8 cellular contexts compared by ENCODE assay signal in genomic region chr19:57803594-57804325, GRCh38. TPM values are rescaled to one million over a fixed set of nuclear protein-coding genes. Genes with fewer than 3 reads are reported as not detected.
A peak's percentile ranks its signal among the peaks of the same experiment; 100 is the strongest.
DNase-seq lines count a peak whose midpoint lies in the region; FAIRE-seq and TF ChIP-seq lines count a peak whose summit lies in the region.

No MANE protein-coding gene starts in this region.

- intact Hi-C loops in PC-9 (cut with micrococcal nuclease; ENCODE audit: unreplicated experiment): loop anchor here (1.0 kb wide), 1 partner anchor 11 kb away; the partner anchor contains the start of gene ZNF552

- peak; percentile 18 for FAIRE-seq in endometrium (lab: Jason Lieb, UNC)

- no peaks in the 10 kb centered on the region for H3K9me3 ChIP-seq in PC-9 (ENCODE audit: insufficient read depth, low read depth)
- no peaks in the 10 kb centered on the region for H3K9me3 ChIP-seq in MM.1S (replicated peaks; ENCODE audit: insufficient read depth, low read length)

- H3K79me2 ChIP-seq in PC-9 (ENCODE audit: low read depth) (peaks cover 16% of the 10 kb centered on the region; the same call in 1 of the 2 replicates), MM.1S (ENCODE audit: low read length) (0 out of 2 replicates have a peak, but pooled peaks cover 4% of the 10 kb centered on the region)

- H4K20me1 ChIP-seq in PC-9 (ENCODE audit: insufficient read depth) (no peaks in the 10 kb centered on the region), MM.1S (ENCODE audit: insufficient read depth, low read length) (no peaks in the 10 kb centered on the region)

- TF ChIP-seq CTCF in PC-9 (conservative IDR thresholded peaks at IDR 0.05): no peak
- TF ChIP-seq CTCF in mesothelial cell of epicardium (IDR thresholded peaks at IDR 0.05; ENCODE audit: unreplicated experiment): no peak
- TF ChIP-seq CTCF in MM.1S (IDR thresholded peaks at IDR 0.05; ENCODE audit: low read length): no peak

- DNase-seq in ELR (ENCODE audit: low read depth) (peak; percentile 93), PC-9 (peak; percentile 53 to 64), mesothelial cell of epicardium (ENCODE audit: low spot score in 2 of 2, unreplicated experiment in 2 of 2) (peak in 1 of 2 experiments; percentile 62), NOMO-1 treated with DMSO at 0.1 percent for 48 hours (lab: John Stamatoyannopoulos, UW; ENCODE audit: unreplicated experiment) (no peak), inferior parietal cortex (ENCODE audit: extremely low spot score) (no peak), MM.1S (no peak)

- H3K36me3 Mint-ChIP-seq in mesothelial cell of epicardium: peaks cover 17% of the 10 kb centered on the region

- POLR2A ChIA-PET in PC-9 (lab: Charles Lee; ENCODE audit: unreplicated experiment): interaction anchor here (0.5 to 1.3 kb wide), 4 partner anchors 11 to 443 kb away, joined by 3 to 28 read pairs (median 10); partner anchors contain the start of gene ZNF552

- no peak overlapping the region for H3K9ac ChIP-seq in MM.1S (ENCODE audit: low read length)

- peak overlapping the region; percentile 78 for H3K4me3 Mint-ChIP-seq in mesothelial cell of epicardium

- H3K27ac ChIP-seq in PC-9 (peak overlapping the region; percentile 61), urinary bladder (ENCODE audit: low read depth) (peak overlapping the region; percentile 93), MM.1S (ENCODE audit: low read length) (no peak overlapping the region)

- H3K27me3 ChIP-seq in PC-9 (ENCODE audit: insufficient read depth, low read depth): no peaks in the 10 kb centered on the region
- no peaks in the 10 kb centered on the region for H3K27me3 ChIP-seq in MM.1S (replicated peaks; ENCODE audit: insufficient read depth, low read length)

- H3K36me3 ChIP-seq in PC-9 (ENCODE audit: low read depth) (peaks cover 21% of the 10 kb centered on the region; the same call in 1 of the 2 replicates), urinary bladder (ENCODE audit: insufficient read depth) (peaks cover 4% of the 10 kb centered on the region), MM.1S (replicated peaks; ENCODE audit: insufficient read depth, low read length) (0 out of 2 replicates have a peak, but pooled peaks cover 4% of the 10 kb centered on the region)

- H3K9me2 ChIP-seq in PC-9 (ENCODE audit: insufficient read depth) (no peaks in the 10 kb centered on the region), MM.1S (replicated peaks; ENCODE audit: insufficient read depth, low read length) (no peaks in the 10 kb centered on the region)

- H3K4me1 ChIP-seq in PC-9 (replicated peaks; ENCODE audit: insufficient read depth): peaks cover 30% of the 10 kb centered on the region
- H3K4me1 ChIP-seq in urinary bladder (ENCODE audit: insufficient read depth): no peaks in the 10 kb centered on the region
- no peaks in the 10 kb centered on the region for H3K4me1 ChIP-seq in MM.1S (ENCODE audit: low read length)

- no peaks in the 10 kb centered on the region for H3K9me3 Mint-ChIP-seq in mesothelial cell of epicardium

- H3K4me3 ChIP-seq in PC-9: peak overlapping the region; percentile 61
- H3K4me3 ChIP-seq in urinary bladder (ENCODE audit: low read depth, low read length): peak overlapping the region; percentile 48
- no peak overlapping the region for H3K4me3 ChIP-seq in MM.1S (ENCODE audit: low read length)

- WGBS in urinary bladder: 3% methylated on average over 19 of the region's 19 CpGs

- CTCF ChIA-PET in PC-9 (lab: Charles Lee): no interaction called here

- H3F3A ChIP-seq in PC-9 (ENCODE audit: insufficient read depth, low read depth) (peaks cover 33% of the 10 kb centered on the region), MM.1S (ENCODE audit: insufficient read depth, low read length) (no peaks in the 10 kb centered on the region)

- H3K27ac Mint-ChIP-seq in mesothelial cell of epicardium: peak overlapping the region; percentile 96

- H3K4me1 Mint-ChIP-seq in mesothelial cell of epicardium: peaks cover 53% of the 10 kb centered on the region

- TSS peak; percentile 19 for BruUV-seq in PC-9 (replicated peaks; lab: Mats Ljungman, UMichigan)

- H2AFZ ChIP-seq in PC-9 (peak overlapping the region; percentile 74), MM.1S (ENCODE audit: low read length) (no peak overlapping the region)

- H3K27me3 Mint-ChIP-seq in mesothelial cell of epicardium (ENCODE audit: low read depth): no peaks in the 10 kb centered on the region

- H3K4me2 ChIP-seq in PC-9 (peak overlapping the region; percentile 82), MM.1S (ENCODE audit: low read depth, low read length) (no peak overlapping the region)

RNA-seq across cellular contexts. Expression of gene ZNF552, which starts 11.0 kb away (rescaled TPM):
- 14.3 and 15.1 TPM in 2 replicates for total RNA-seq in PC-9 (2021)
- total RNA-seq in mesothelial cell of epicardium: 15.5 to 19.2 TPM (median 16.8 TPM) in 3 replicates
- total RNA-seq in urinary bladder: 24.5 TPM
- 6.5 TPM for polyA plus RNA-seq in urinary bladder

RNA-seq across cellular contexts. Expression of gene ZNF587B, which starts 26.3 kb away (rescaled TPM):
- total RNA-seq in PC-9 (2021) (21.2 and 25.2 TPM in 2 replicates), mesothelial cell of epicardium (28.2 to 32.0 TPM (median 29.8 TPM) in 3 replicates), urinary bladder (29.1 TPM)
- polyA plus RNA-seq in urinary bladder: 3.8 TPM

RNA-seq across cellular contexts. Expression of gene ZNF586, which starts 34.3 kb away (rescaled TPM):
- total RNA-seq in PC-9 (2021): 19.0 and 21.3 TPM in 2 replicates
- total RNA-seq in mesothelial cell of epicardium: 29.7 to 33.7 TPM (median 31.3 TPM) in 3 replicates
- total RNA-seq in urinary bladder: 33.8 TPM
- 9.2 TPM for polyA plus RNA-seq in urinary bladder

RNA-seq across cellular contexts. Expression of gene ZNF587, which starts 45.9 kb away (rescaled TPM):
- 62.2 and 68.0 TPM in 2 replicates for total RNA-seq in PC-9 (2021)
- 72.9 to 77.4 TPM (median 75.9 TPM) in 3 replicates for total RNA-seq in mesothelial cell of epicardium
- 45.4 TPM for total RNA-seq in urinary bladder
- polyA plus RNA-seq in urinary bladder: 7.5 TPM

RNA-seq across cellular contexts. Expression of gene ZNF776, which starts 57.1 kb away (rescaled TPM):
- total RNA-seq in PC-9 (2021) (16.9 and 17.8 TPM in 2 replicates), mesothelial cell of epicardium (29.1 to 30.4 TPM (median 29.7 TPM) in 3 replicates), urinary bladder (31.1 TPM)
- 11.1 TPM for polyA plus RNA-seq in urinary bladder

Comparison
In these comparisons a context has a peak if more than half of its experiments do, and no peak if none do; other contexts are left out.
1. DNase-seq: peak in ELR (single experiment) and PC-9 (2 of 2); none in NOMO-1 treated with DMSO at 0.1 percent for 48 hours (single experiment), inferior parietal cortex (single experiment) and MM.1S (single experiment).